ENCODE assay signal across 8 cellular contexts in the genomic region with DNA sequence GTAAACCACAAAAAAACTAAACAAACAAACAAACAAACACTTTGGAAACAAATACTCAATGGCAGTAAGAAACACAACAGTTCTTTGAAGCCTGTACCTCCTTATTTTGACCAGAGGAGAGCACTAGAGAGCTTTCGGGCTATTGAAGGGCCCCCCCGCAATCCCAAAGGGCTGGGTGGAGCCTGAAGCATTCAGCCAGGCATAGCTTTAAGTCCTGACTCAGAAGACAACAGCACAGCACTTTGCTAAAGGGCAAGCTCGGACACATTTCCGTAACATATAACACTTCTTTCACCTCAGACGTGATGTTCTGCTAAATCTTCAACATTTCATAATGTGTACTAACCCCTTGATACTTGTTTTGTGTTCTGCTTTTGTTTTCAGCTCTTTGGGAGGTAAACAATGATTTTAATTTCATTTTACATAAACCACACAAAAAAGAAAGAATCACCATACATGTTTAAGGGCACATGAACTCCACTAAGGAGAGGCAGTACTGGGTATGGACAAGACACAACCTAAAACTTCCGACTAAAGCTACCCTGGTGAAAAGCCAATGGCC. TPM values are rescaled to one million over a fixed set of nuclear protein-coding genes. Genes with fewer than 3 reads are reported as not detected.
A peak's percentile ranks its signal among the peaks of the same experiment; 100 is the strongest.
DNase-seq lines count a peak whose midpoint lies in the region; ATAC-seq and TF ChIP-seq lines count a peak whose summit lies in the region.

No MANE protein-coding gene starts in this region.

- H3K4me1 ChIP-seq in OCI-LY1 (ENCODE audit: insufficient read depth, low read length, severe bottlenecking) (peaks cover 10% of the 10 kb centered on the region), breast epithelium (no peaks in the 10 kb centered on the region)

- H3K4me2 ChIP-seq in OCI-LY1 (ENCODE audit: low read length) = peak overlapping the region; percentile 56

- H3K4me3 Mint-ChIP-seq in activated T-cell treated with anti-CD3 and anti-CD28 coated beads, Interleukin-2, amount 50 U/mL, for 72 hours = no peak overlapping the region
- H3K4me3 Mint-ChIP-seq in activated T-cell treated with anti-CD3 and anti-CD28 coated beads, Interleukin-2, amount 50 U/mL, for 24 hours = no peak overlapping the region

- 0 out of 2 replicates have a peak overlapping the region, but pooled peaks have one; percentile 12 for H3K9ac ChIP-seq in OCI-LY1 (ENCODE audit: low read length)

- H3K4me3 ChIP-seq in OCI-LY1 (ENCODE audit: low read depth, low read length, poor library complexity, severe bottlenecking) (peak overlapping the region; percentile 21), breast epithelium (peak overlapping the region in 2 of 3 donors; percentile 12 to 20), skeletal muscle cell (ENCODE audit: low read depth, low read length) (no peak overlapping the region)

- DNase-seq in activated T-cell treated with anti-CD3 and anti-CD28 coated beads, Interleukin-2, amount 50 U/mL, for 72 hours = peak in 1 of 2 donors; percentile 34
- DNase-seq in activated T-cell treated with anti-CD3 and anti-CD28 coated beads, Interleukin-2, amount 50 U/mL, for 24 hours = no peak
- DNase-seq in GOT3 (lab: John Stamatoyannopoulos, UW) (peak; percentile 84), KBM-7 (peak; percentile 73), breast epithelium (ENCODE audit: low spot score in 2 of 2) (peak; percentile 47 to 69), iPS-NIHi11 (ENCODE audit: low spot score) (peak; percentile 85), skeletal muscle cell (ENCODE audit: low read depth) (peak; percentile 73)

- H3K9me2 ChIP-seq in OCI-LY1 (ENCODE audit: low read depth, low read length) = no peaks in the 10 kb centered on the region

- H3K9me3 ChIP-seq in OCI-LY1 (ENCODE audit: low read length) (no peaks in the 10 kb centered on the region), breast epithelium (no peaks in the 10 kb centered on the region)

- H3K27me3 Mint-ChIP-seq in activated T-cell treated with anti-CD3 and anti-CD28 coated beads, Interleukin-2, amount 50 U/mL, for 72 hours (ENCODE audit: low read depth) = peaks cover 8% of the 10 kb centered on the region
- peaks cover 12% of the 10 kb centered on the region for H3K27me3 Mint-ChIP-seq in activated T-cell treated with anti-CD3 and anti-CD28 coated beads, Interleukin-2, amount 50 U/mL, for 24 hours

- H4K20me1 ChIP-seq in OCI-LY1 (ENCODE audit: insufficient read depth, low read length) = no peaks in the 10 kb centered on the region

- H3K27ac ChIP-seq in OCI-LY1 (ENCODE audit: low read depth, low read length, poor library complexity, severe bottlenecking) = no peak overlapping the region
- peak overlapping the region; percentile 27 to 63 for H3K27ac ChIP-seq in breast epithelium

- in situ Hi-C loops in KBM-7 (cut with MboI; ENCODE audit: low pct_unique_long_range_greater_than_20kb, low sequenced_read_pairs) = loop anchor here (25.0 kb wide), 1 partner anchor 275 kb away; no protein-coding TSS in a partner anchor

- TF ChIP-seq CTCF in OCI-LY1 (IDR thresholded peaks at IDR 0.05; ENCODE audit: low read length) (peak; percentile 94), breast epithelium (IDR thresholded peaks at IDR 0.05) (peak; percentile 91 to 95 (median 92))

- H3K9me3 Mint-ChIP-seq in activated T-cell treated with anti-CD3 and anti-CD28 coated beads, Interleukin-2, amount 50 U/mL, for 72 hours = no peaks in the 10 kb centered on the region
- no peaks in the 10 kb centered on the region for H3K9me3 Mint-ChIP-seq in activated T-cell treated with anti-CD3 and anti-CD28 coated beads, Interleukin-2, amount 50 U/mL, for 24 hours

- no peaks in the 10 kb centered on the region for H3K79me2 ChIP-seq in OCI-LY1 (ENCODE audit: insufficient read depth, low read length)

- no peak overlapping the region; the same call in 1 of the 2 replicates for H2AFZ ChIP-seq in OCI-LY1 (ENCODE audit: low read length)

- TF ChIP-seq POLR2A in breast epithelium (IDR thresholded peaks at IDR 0.05) = no peak

- H3K27ac Mint-ChIP-seq in activated T-cell treated with anti-CD3 and anti-CD28 coated beads, Interleukin-2, amount 50 U/mL, for 72 hours = no peak overlapping the region
- no peak overlapping the region for H3K27ac Mint-ChIP-seq in activated T-cell treated with anti-CD3 and anti-CD28 coated beads, Interleukin-2, amount 50 U/mL, for 24 hours

- no peaks in the 10 kb centered on the region for H3K4me1 Mint-ChIP-seq in activated T-cell treated with anti-CD3 and anti-CD28 coated beads, Interleukin-2, amount 50 U/mL, for 72 hours (ENCODE audit: low read depth)
- H3K4me1 Mint-ChIP-seq in activated T-cell treated with anti-CD3 and anti-CD28 coated beads, Interleukin-2, amount 50 U/mL, for 24 hours (ENCODE audit: low read depth) = peaks cover 4% of the 10 kb centered on the region

- H3K27me3 ChIP-seq in OCI-LY1 (ENCODE audit: insufficient read depth, low read length) = no peaks in the 10 kb centered on the region
- no peaks in the 10 kb centered on the region for H3K27me3 ChIP-seq in breast epithelium

- H3K36me3 ChIP-seq in OCI-LY1 (ENCODE audit: insufficient read depth, low read length) (no peaks in the 10 kb centered on the region), breast epithelium (no peaks in the 10 kb centered on the region)

- no peaks in the 10 kb centered on the region for H3F3A ChIP-seq in OCI-LY1 (ENCODE audit: insufficient read depth, low read length)

- no peaks in the 10 kb centered on the region for H3K36me3 Mint-ChIP-seq in activated T-cell treated with anti-CD3 and anti-CD28 coated beads, Interleukin-2, amount 50 U/mL, for 72 hours (ENCODE audit: insufficient read depth in 2 of 2)
- H3K36me3 Mint-ChIP-seq in activated T-cell treated with anti-CD3 and anti-CD28 coated beads, Interleukin-2, amount 50 U/mL, for 24 hours (ENCODE audit: low read depth) = no peaks in the 10 kb centered on the region

- peak; percentile 66 to 82 for ATAC-seq in activated T-cell treated with anti-CD3 and anti-CD28 coated beads, Interleukin-2, amount 50 U/mL, for 72 hours (replicated peaks in 1 of 2)

- intact Hi-C loops in breast epithelium (cut with DNase I; ENCODE audit: low total_unique reads) = no loop called here

RNA-seq across cellular contexts. Expression of gene SHCBP1L, which starts 9.7 kb away (rescaled TPM):
- not detected for total RNA-seq in activated T-cell treated with anti-CD3 and anti-CD28 coated beads, Interleukin-2, amount 50 U/mL, for 72 hours
- under 1 TPM in 1 of 3 donors, not detected in 2; 0.80 TPM for total RNA-seq in breast epithelium
